In the genomic region with DNA sequence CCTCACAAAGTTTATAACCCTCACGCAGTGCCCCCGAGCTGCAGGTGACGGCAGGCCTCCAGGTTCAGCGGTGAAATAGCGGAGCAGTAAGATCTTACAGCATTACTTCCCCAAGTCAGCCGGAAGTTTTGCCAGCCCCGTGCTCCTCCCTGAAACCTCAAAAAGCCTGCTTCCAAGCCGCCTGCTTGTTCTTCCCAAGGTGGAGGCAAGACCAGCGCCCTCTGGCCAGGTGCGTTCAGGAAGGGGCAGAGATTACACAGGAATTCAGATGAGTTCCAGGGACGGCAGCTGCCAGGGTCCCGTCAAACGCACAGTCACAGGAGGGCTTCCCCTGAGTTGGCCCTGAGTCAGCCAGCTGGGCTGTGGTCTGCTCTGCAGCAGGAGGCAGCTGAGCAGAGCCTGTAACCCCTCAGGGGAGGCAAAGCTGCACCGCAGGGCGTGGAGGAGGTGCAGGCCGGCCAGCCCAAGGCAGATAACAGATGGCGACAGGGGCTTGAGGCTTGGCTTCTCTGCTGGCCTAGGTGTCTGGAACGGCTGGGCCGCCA, we compare ENCODE assay signal across 8 cellular contexts.
A peak's percentile ranks its signal among the peaks of the same experiment; 100 is the strongest.
DNase-seq lines count a peak whose midpoint lies in the region; ATAC-seq, FAIRE-seq and TF ChIP-seq lines count a peak whose summit lies in the region.

No MANE protein-coding gene starts in this region.

- no peak for TF ChIP-seq CTCF in GM20000 (IDR thresholded peaks at IDR 0.05; ENCODE audit: extremely low read depth, missing control alignments)
- no peak for TF ChIP-seq CTCF in K562 (IDR thresholded peaks at IDR 0.05 in 2 of 3, conservative IDR thresholded peaks at IDR 0.05 in 1 of 3; ENCODE audit: insufficient read depth in 2 of 3, low read depth in 1 of 3, low read length in 3 of 3)
- TF ChIP-seq CTCF in A673 (conservative IDR thresholded peaks at IDR 0.05; ENCODE audit: low read depth, low read length) = no peak

- CTCF ChIA-PET in K562 (lab: Yijun Ruan, JAX; ENCODE audit: low intra/inter-chr PET ratio) (no interaction called here), A673 (lab: Charles Lee) (no interaction called here)

- no TSS peak for BruUV-seq in K562 (replicated peaks; lab: Mats Ljungman, UMichigan)
- no TSS peak for BruUV-seq in A673 (replicated peaks; lab: Mats Ljungman, UMichigan)

- 2% methylated on average over 19 of the region's 19 CpGs for WGBS in K562 (ENCODE audit: insufficient coverage, low coverage, missing lambda C conversion rate)
- WGBS in small intestine, 3 donors = 39 to 51% (median 48%) methylated on average over 19 of the region's 19 CpGs

- TF ChIP-seq RAD21 in K562 (CRISPR knock-in tag; conservative IDR thresholded peaks at IDR 0.05 in 1 of 2, IDR thresholded peaks at IDR 0.05 in 1 of 2) = no peak

- H4K20me1 ChIP-seq in K562 (replicated peaks; ENCODE audit: control insufficient read depth, insufficient read depth, low read length) = 0 out of 2 replicates have a peak, but pooled peaks cover 6% of the 10 kb centered on the region

- ATAC-seq in HG03460 (IDR thresholded peaks at IDR 0.05; ENCODE audit: unreplicated experiment) = peak; percentile 90
- ATAC-seq in K562 = peak; percentile 53; the same call in 2 of the 3 replicates
- ATAC-seq in sciatic nerve = no peak

- POLR2A ChIA-PET in K562 (lab: Yijun Ruan, JAX) (no interaction called here), A673 (lab: Charles Lee; ENCODE audit: low non-redundant PET) (no interaction called here)

- no peak overlapping the region for H2AFZ ChIP-seq in K562 (ENCODE audit: low read depth, low read length)

- no peaks in the 10 kb centered on the region for H3K9me3 ChIP-seq in K562 (replicated peaks; ENCODE audit: control insufficient read depth, insufficient read depth, low read depth, low read length)
- H3K9me3 ChIP-seq in A673 (ENCODE audit: low read depth, low read length, poor library complexity, severe bottlenecking) = no peaks in the 10 kb centered on the region
- H3K9me3 ChIP-seq in small intestine (ENCODE audit: control insufficient read depth, low read depth) = no peaks in the 10 kb centered on the region

- H3K27me3 ChIP-seq in K562 (ENCODE audit: control insufficient read depth in 2 of 2, insufficient read depth in 2 of 2, low read length in 2 of 2) (peaks cover 40 to 70% of the 10 kb centered on the region in 2 experiments), A673 (replicated peaks; ENCODE audit: insufficient read depth, low read depth, low read length, poor library complexity) (no peaks in the 10 kb centered on the region), small intestine (ENCODE audit: control insufficient read depth in 2 of 2, insufficient read depth in 2 of 2, low read length in 2 of 2) (no peaks in the 10 kb centered on the region)

- peaks cover 4% of the 10 kb centered on the region for H3K9me1 ChIP-seq in K562 (ENCODE audit: control insufficient read depth, insufficient read depth, low read length)

- no peaks in the 10 kb centered on the region for H3K79me2 ChIP-seq in K562 (ENCODE audit: control insufficient read depth, insufficient read depth, low read length)

- FAIRE-seq in K562 (lab: Jason Lieb, UNC) = no peak
- no peak for FAIRE-seq in small intestine (lab: Jason Lieb, UNC)

- no peak overlapping the region for H3K9ac ChIP-seq in K562 (ENCODE audit: insufficient read depth in 1 of 2, low read depth in 2 of 2, low read length in 2 of 2)

- H3K4me3 ChIP-seq in K562 (no peak overlapping the region), A673 (ENCODE audit: low read depth, low read length, poor library complexity, severe bottlenecking) (no peak overlapping the region), small intestine (ENCODE audit: low read depth in 1 of 2, low read length in 2 of 2) (no peak overlapping the region)

- no peak overlapping the region for H3K27ac ChIP-seq in K562 (ENCODE audit: extremely low read depth, low read depth, low read length)
- no peak overlapping the region for H3K27ac ChIP-seq in A673 (ENCODE audit: low read depth, low read length, poor library complexity, severe bottlenecking)
- no peak overlapping the region for H3K27ac ChIP-seq in small intestine (ENCODE audit: low read depth in 1 of 2, low read length in 1 of 2)

- TF ChIP-seq EP300 in K562 (IDR thresholded peaks at IDR 0.05; ENCODE audit: low read length) = no peak

- peaks cover 0 to 4% of the 10 kb centered on the region in 2 experiments; a peak in 1 of 5 replicates for H3K4me1 ChIP-seq in K562 (replicated peaks in 1 of 2; ENCODE audit: control insufficient read depth in 2 of 2, insufficient read depth in 2 of 2, low read length in 2 of 2)
- peaks cover 8% of the 10 kb centered on the region for H3K4me1 ChIP-seq in A673 (ENCODE audit: insufficient read depth, low read length, poor library complexity, severe bottlenecking)
- H3K4me1 ChIP-seq in small intestine (ENCODE audit: control insufficient read depth in 2 of 2, insufficient read depth in 1 of 2, low read depth in 1 of 2, low read length in 1 of 2) = no peaks in the 10 kb centered on the region

- no peak for TF ChIP-seq POLR2A in K562 (conservative IDR thresholded peaks at IDR 0.05)

- peak; percentile 85 for DNase-seq in DMS 273 (lab: John Stamatoyannopoulos, UW; ENCODE audit: unreplicated experiment)
- DNase-seq in GM20000 (ENCODE audit: low spot score) = peak; percentile 60
- DNase-seq in K562 (ENCODE audit: extremely low read depth in 1 of 4, low spot score in 3 of 4) = peak in 1 of 4 experiments; percentile 24
- no peak for DNase-seq in sciatic nerve (ENCODE audit: low spot score)
- DNase-seq in epidermal melanocyte (ENCODE audit: insufficient read length, low spot score) = no peak
- no peak for DNase-seq in A673 (ENCODE audit: low spot score)
- no peak for DNase-seq in small intestine

- H3K4me2 ChIP-seq in K562 (ENCODE audit: insufficient read depth, low read length) = no peak overlapping the region

- in situ Hi-C loops in K562 (cut with MboI) = loop anchor here (25.0 kb wide), 1 partner anchor 536 kb away; a partner anchor contains a TSS

- intact Hi-C loops in K562 (cut with micrococcal nuclease) (no loop called here), sciatic nerve (cut with DNase I) (no loop called here), A673 (cut with micrococcal nuclease; ENCODE audit: unreplicated experiment) (no loop called here)

- no peaks in the 10 kb centered on the region for H3K36me3 ChIP-seq in K562 (ENCODE audit: control insufficient read depth, insufficient read depth, low read length)
- H3K36me3 ChIP-seq in A673 (ENCODE audit: insufficient read depth, low read length, poor library complexity, severe bottlenecking) = no peaks in the 10 kb centered on the region
- no peaks in the 10 kb centered on the region for H3K36me3 ChIP-seq in small intestine (ENCODE audit: control insufficient read depth in 2 of 2, insufficient read depth in 2 of 2, low read length in 2 of 2)

TF ChIP-seq in K562, 482 proteins besides CTCF, POLR2A, EP300 and RAD21:
- TF ChIP-seq MIER1 (IDR thresholded peaks at IDR 0.05; ENCODE audit: low read depth) = no peak
- TF ChIP-seq, protein P1, sequence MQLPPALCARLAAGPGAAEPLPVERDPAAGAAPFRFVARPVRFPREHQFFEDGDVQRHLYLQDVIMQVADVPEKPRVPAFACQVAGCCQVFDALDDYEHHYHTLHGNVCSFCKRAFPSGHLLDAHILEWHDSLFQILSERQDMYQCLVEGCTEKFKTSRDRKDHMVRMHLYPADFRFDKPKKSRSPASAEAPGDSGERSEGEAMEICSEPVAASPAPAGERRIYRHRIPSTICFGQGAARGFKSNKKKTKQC (CRISPR knock-in tag; IDR thresholded peaks at IDR 0.05) = peak; percentile 66; the same call in 1 of the 2 replicates
- TF ChIP-seq NFIX (CRISPR knock-in tag; IDR thresholded peaks at IDR 0.05; ENCODE audit: low read depth) = no peak
- TF ChIP-seq, protein P2, sequence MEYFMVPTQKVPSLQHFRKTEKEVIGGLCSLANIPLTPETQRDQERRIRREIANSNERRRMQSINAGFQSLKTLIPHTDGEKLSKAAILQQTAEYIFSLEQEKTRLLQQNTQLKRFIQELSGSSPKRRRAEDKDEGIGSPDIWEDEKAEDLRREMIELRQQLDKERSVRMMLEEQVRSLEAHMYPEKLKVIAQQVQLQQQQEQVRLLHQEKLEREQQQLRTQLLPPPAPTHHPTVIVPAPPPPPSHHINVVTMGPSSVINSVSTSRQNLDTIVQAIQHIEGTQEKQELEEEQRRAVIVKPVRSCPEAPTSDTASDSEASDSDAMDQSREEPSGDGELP (CRISPR knock-in tag; IDR thresholded peaks at IDR 0.05; ENCODE audit: borderline replicate concordance) = peak; percentile 95
- no peak for TF ChIP-seq KLF16 (IDR thresholded peaks at IDR 0.05)
- TF ChIP-seq POLR3G (IDR thresholded peaks at IDR 0.05; ENCODE audit: extremely low read depth, insufficient read length, insufficient replicate concordance) = no peak
- no peak for TF ChIP-seq STAT5A (IDR thresholded peaks at IDR 0.05; ENCODE audit: borderline replicate concordance, low read length)
- TF ChIP-seq, protein P3, sequence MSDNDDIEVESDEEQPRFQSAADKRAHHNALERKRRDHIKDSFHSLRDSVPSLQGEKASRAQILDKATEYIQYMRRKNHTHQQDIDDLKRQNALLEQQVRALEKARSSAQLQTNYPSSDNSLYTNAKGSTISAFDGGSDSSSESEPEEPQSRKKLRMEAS (CRISPR knock-in tag; IDR thresholded peaks at IDR 0.05) = peak; percentile 74
- 0 out of 2 replicates have a peak, but pooled peaks have one; percentile 18 for TF ChIP-seq CBFB (CRISPR knock-in tag; IDR thresholded peaks at IDR 0.05)
- no peak for TF ChIP-seq DNMT1 (IDR thresholded peaks at IDR 0.05)
- TF ChIP-seq ZBTB7A (IDR thresholded peaks at IDR 0.05; ENCODE audit: borderline replicate concordance, control insufficient read depth, low read depth, low read length) = 0 out of 2 replicates have a peak, but pooled peaks have one; percentile 10

Comparison
In these comparisons a context has a peak if more than half of its experiments do, and no peak if none do; other contexts are left out.
1. DNase-seq: peak in DMS 273 (single experiment) and GM20000 (single experiment); none in sciatic nerve (single experiment), epidermal melanocyte (single experiment), A673 (single experiment) and small intestine (single experiment).